In genomic region chr18:59660976-59661743, GRCh38 we compare ENCODE assay signal across 20 cellular contexts. TPM values are rescaled to one million over a fixed set of nuclear protein-coding genes. Genes with fewer than 3 reads are reported as not detected.
DNase-seq lines count a peak whose midpoint lies in the region; ATAC-seq and TF ChIP-seq lines count a peak whose summit lies in the region.
"Had no signal": no experiment of that assay in that cellular context is flagged by ENCODE, and none has a peak within 500 bp of the region (broad histone marks: within the 10 kb centered on the region; RNA-seq: fewer than 3 reads in every experiment).

No MANE protein-coding gene starts in this region.

- H3K9me3 ChIP-seq in GM23248 (ENCODE audit: low read depth) = no peaks in the 10 kb centered on the region
- H3K9me3 ChIP-seq: BLaER1 treated with 17β-estradiol and CSF1 and Interleukin-3, amounts not matched to agents 10 nM and 100 nM; gastroesophageal sphincter; thyroid gland had no signal

- H3K9ac ChIP-seq in GM23248 = no peak overlapping the region
- H3K9ac ChIP-seq: BLaER1 treated with 17β-estradiol and CSF1 and Interleukin-3, amounts not matched to agents 10 nM and 100 nM had no signal

- no peaks in the 10 kb centered on the region for H4K20me1 ChIP-seq in GM23248 (ENCODE audit: insufficient read depth)
- H4K20me1 ChIP-seq: BLaER1 treated with 17β-estradiol and CSF1 and Interleukin-3, amounts not matched to agents 10 nM and 100 nM had no signal

- H3K9me2 ChIP-seq in GM23248 (ENCODE audit: insufficient read depth) = no peaks in the 10 kb centered on the region

- peaks cover 17% of the 10 kb centered on the region for H3K79me2 ChIP-seq in GM23248 (ENCODE audit: insufficient read depth)

- H3K36me3 ChIP-seq in GM23248 (ENCODE audit: low read depth) = no peaks in the 10 kb centered on the region
- H3K36me3 ChIP-seq: BLaER1 treated with 17β-estradiol and CSF1 and Interleukin-3, amounts not matched to agents 10 nM and 100 nM; gastroesophageal sphincter; thyroid gland had no signal

- H3K27me3 ChIP-seq in GM23248 (replicated peaks; ENCODE audit: insufficient read depth) = no peaks in the 10 kb centered on the region
- H3K27me3 ChIP-seq: BLaER1 treated with 17β-estradiol and CSF1 and Interleukin-3, amounts not matched to agents 10 nM and 100 nM; gastroesophageal sphincter; thyroid gland had no signal

- WGBS in GM23248 (ENCODE audit: low coverage in 1 of 2, low lambda C conversion rate in 2 of 2, missing lambda C conversion rate in 2 of 2), 2 experiments = 76 to 82% methylated on average over 7 of the region's 7 CpGs

- TF ChIP-seq CTCF in astrocyte of the spinal cord (IDR thresholded peaks at IDR 0.05; ENCODE audit: low read depth, low read length) = no peak
- no peak for TF ChIP-seq CTCF in fibroblast of villous mesenchyme (IDR thresholded peaks at IDR 0.05; ENCODE audit: insufficient read depth, low read depth, low read length)

- DNase-seq in GM23248 = peak; percentile 49
- peak; percentile 19 for DNase-seq in astrocyte of the spinal cord (ENCODE audit: low read depth, low spot score)
- peak; percentile 88 for DNase-seq in fibroblast of villous mesenchyme (ENCODE audit: low read depth)
- DNase-seq in skeletal muscle cell (ENCODE audit: low read depth) = peak; percentile 44
- DNase-seq in DMS79 (lab: John Stamatoyannopoulos, UW) = no peak
- DNase-seq: activated CD4-positive, alpha-beta memory T cell treated with anti-CD3 and anti-CD28 coated beads, Interleukin-2, amount 10 ng/mL, durations not matched to agents 7 days and 5 days; activated T-cell treated with anti-CD3 and anti-CD28 coated beads, Interleukin-2, amount 50 U/mL, for 4 hours; effector CD4-positive, alpha-beta T cell; NCI-H1694; NCI-H345; thyroid gland had no signal

- peaks cover 25% of the 10 kb centered on the region for H3K4me1 ChIP-seq in GM23248 (ENCODE audit: insufficient read depth)
- H3K4me1 ChIP-seq: BLaER1 treated with 17β-estradiol and CSF1 and Interleukin-3, amounts not matched to agents 10 nM and 100 nM; gastroesophageal sphincter; thyroid gland had no signal

- in situ Hi-C loops in GM23248 (cut with MboI) = no loop called here
- in situ Hi-C loops in astrocyte of the spinal cord (cut with HindIII; ENCODE audit: low sequenced_read_pairs) = no loop called here

- no peak overlapping the region for H3K4me3 ChIP-seq in GM23248
- H3K4me3 ChIP-seq in astrocyte of the spinal cord (ENCODE audit: low read depth, low read length) = no peak overlapping the region
- H3K4me3 ChIP-seq in fibroblast of villous mesenchyme (ENCODE audit: low read depth, low read length) = no peak overlapping the region
- no peak overlapping the region for H3K4me3 ChIP-seq in skeletal muscle cell (ENCODE audit: low read depth, low read length)
- H3K4me3 ChIP-seq: BLaER1 treated with 17β-estradiol and CSF1 and Interleukin-3, amounts not matched to agents 10 nM and 100 nM; gastroesophageal sphincter; thyroid gland had no signal

- no peak overlapping the region for H2AFZ ChIP-seq in GM23248

- H3F3A ChIP-seq in GM23248 (ENCODE audit: insufficient read depth) = 0 out of 2 replicates have a peak, but pooled peaks cover 16% of the 10 kb centered on the region

- H3K27ac ChIP-seq in GM23248 = no peak overlapping the region
- H3K27ac ChIP-seq: BLaER1 treated with 17β-estradiol and CSF1 and Interleukin-3, amounts not matched to agents 10 nM and 100 nM; gastroesophageal sphincter; thyroid gland; VCaP had no signal

- ATAC-seq in GM19035 (IDR thresholded peaks at IDR 0.05; ENCODE audit: unreplicated experiment) (no peak), GM21515 (IDR thresholded peaks at IDR 0.05; ENCODE audit: unreplicated experiment) (no peak), HG02571 (IDR thresholded peaks at IDR 0.05; ENCODE audit: unreplicated experiment) (no peak)
- ATAC-seq: activated T-cell treated with anti-CD3 and anti-CD28 coated beads, Interleukin-2, amount 50 U/mL, for 4 hours; gastroesophageal sphincter; HCT116; stimulated activated memory B cell treated with anti-CD40 and anti-IgM and Interleukin-4, amounts not matched to agents 10 μg/mL and 1 μg/mL and 100 μg/mL, for 72 hours had no signal

- no peak overlapping the region for H3K4me2 ChIP-seq in GM23248 (ENCODE audit: unreplicated experiment)
- H3K4me2 ChIP-seq: BLaER1 treated with 17β-estradiol and CSF1 and Interleukin-3, amounts not matched to agents 10 nM and 100 nM had no signal

RNA-seq across cellular contexts. Expression of gene CCBE1, which starts 36.1 kb away (rescaled TPM):
- total RNA-seq in GM23248 (2014; rRNA removed; shearing (Covaris generic)) = 11.4 and 16.6 TPM in 2 replicates
- 33.6 and 38.2 TPM in 2 replicates for polyA plus RNA-seq in GM23248 (2016; fragmentation: Nextera tagmentation; extraction: Ambion mirVana)
- total RNA-seq in fibroblast of villous mesenchyme = 7.4 and 10.4 TPM in 2 replicates
- total RNA-seq: activated CD4-positive, alpha-beta memory T cell treated with anti-CD3 and anti-CD28 coated beads, Interleukin-2, amount 10 ng/mL, durations not matched to agents 7 days and 5 days; T-helper 1 cell treated with Interleukin-12 subunit alpha and Interleukin-12 subunit beta and Interleukin-4 antibody, amounts not matched to agents 30 ng/mL and 1 ng/mL, for 36 hours had no signal
